ENCODE assay signal across 8 cellular contexts in genomic region chr16:58733671-58734458, GRCh38. TPM values are rescaled to one million over a fixed set of nuclear protein-coding genes. Genes with fewer than 3 reads are reported as not detected.
DNase-seq lines count a peak whose midpoint lies in the region; ATAC-seq and TF ChIP-seq lines count a peak whose summit lies in the region.

Gene GOT2 (minus strand): TSS chr16:58734316. CDS start chr16:58734228, 88 bp downstream.

- peak; percentile 87 for TF ChIP-seq CTCF in coronary artery (IDR thresholded peaks at IDR 0.05)

- peak within 1 kb of the TSS; percentile 100 for H3K4me3 ChIP-seq in coronary artery

- peak; percentile 93 for ATAC-seq in GM19035 (IDR thresholded peaks at IDR 0.05; ENCODE audit: unreplicated experiment)
- ATAC-seq in HG03354 (IDR thresholded peaks at IDR 0.05; ENCODE audit: poor library complexity, severe bottlenecking, unreplicated experiment): peak; percentile 95
- ATAC-seq in left lobe of liver: peak; percentile 88

- DNase-seq in Ammon's horn (ENCODE audit: low spot score) (peak; percentile 88), NCI-H446 treated with DMSO at 0.1 percent for 48 hours (lab: John Stamatoyannopoulos, UW) (peak; percentile 29), coronary artery (ENCODE audit: low spot score) (peak; percentile 83), left lobe of liver (ENCODE audit: low spot score) (peak; percentile 90)
- DNase-seq in activated CD4-positive, alpha-beta T cell treated with anti-CD3 and anti-CD28 coated beads for 4 hours: peak; percentile 76
- DNase-seq in stimulated activated CD4-positive, alpha-beta T cell treated with anti-CD3 and anti-CD28 coated beads, Interleukin-2, amount 100 ng/mL, for 4 hours (ENCODE audit: low read depth): peak; percentile 72

- peak within 1 kb of the TSS; percentile 56 to 88 for H3K27ac ChIP-seq in coronary artery

RNA-seq across cellular contexts. Expression of gene GOT2, which starts in this region (rescaled TPM):
- total RNA-seq in left lobe of liver: 187 TPM

Comparison
In these comparisons a context has a peak if more than half of its experiments do, and no peak if none do; other contexts are left out.
1. Peak in every context shown above with its lines: DNase-seq, ATAC-seq, H3K4me3 ChIP-seq and H3K27ac ChIP-seq.
2. DNase-seq: peak in every context shown above with its lines; median percentile 90 in left lobe of liver; 88 in Ammon's horn; 83 in coronary artery; 76 in activated CD4-positive, alpha-beta T cell treated with anti-CD3 and anti-CD28 coated beads for 4 hours; 72 in stimulated activated CD4-positive, alpha-beta T cell treated with anti-CD3 and anti-CD28 coated beads, Interleukin-2, amount 100 ng/mL, for 4 hours; 29 in NCI-H446 treated with DMSO at 0.1 percent for 48 hours.